In genomic region chr1:19615438-19615837, GRCh38 we compare ENCODE assay signal across 23 cellular contexts. TPM values are rescaled to one million over a fixed set of nuclear protein-coding genes. Genes with fewer than 3 reads are reported as not detected.
A peak's percentile ranks its signal among the peaks of the same experiment; 100 is the strongest.
DNase-seq lines count a peak whose midpoint lies in the region; ATAC-seq and TF ChIP-seq lines count a peak whose summit lies in the region.
"Had no signal": no experiment of that assay in that cellular context is flagged by ENCODE, and none has a peak within 500 bp of the region (broad histone marks: within the 10 kb centered on the region; RNA-seq: fewer than 3 reads in every experiment).

No MANE protein-coding gene starts in this region.

- intact Hi-C loops in Calu3 (cut with micrococcal nuclease; ENCODE audit: unreplicated experiment), result no loop called here

- CTCF ChIA-PET in Calu3 (lab: Charles Lee), result no interaction called here

- H3K4me3 Mint-ChIP-seq in CD4-positive, CD25-positive, alpha-beta regulatory T cell, result no peak overlapping the region
- H3K4me3 Mint-ChIP-seq in Calu3 (ENCODE audit: low read depth, unreplicated experiment) (no peak overlapping the region), brain (no peak overlapping the region), nephron progenitor cell (no peak overlapping the region)
- H3K4me3 Mint-ChIP-seq: IgD-negative memory B cell had no signal

- no peaks in the 10 kb centered on the region for H3K27me3 ChIP-seq in CD4-positive, CD25-positive, alpha-beta regulatory T cell (ENCODE audit: control insufficient read depth, insufficient read depth, low read length)
- H3K27me3 ChIP-seq: BLaER1 treated with 17β-estradiol and CSF1 and Interleukin-3, amounts not matched to agents 10 nM and 100 nM had no signal

- no peaks in the 10 kb centered on the region for H3K9me3 Mint-ChIP-seq in CD4-positive, CD25-positive, alpha-beta regulatory T cell
- H3K9me3 Mint-ChIP-seq in Calu3 (ENCODE audit: low read depth, unreplicated experiment) (no peaks in the 10 kb centered on the region), brain (no peaks in the 10 kb centered on the region), nephron progenitor cell (no peaks in the 10 kb centered on the region)
- H3K9me3 Mint-ChIP-seq: IgD-negative memory B cell had no signal

- DNase-seq in CD4-positive, CD25-positive, alpha-beta regulatory T cell, result no peak
- DNase-seq in Calu3 (no peak), nephron progenitor cell (peak; percentile 23), SHP77 (lab: John Stamatoyannopoulos, UW) (no peak), NCI-H2029 (lab: John Stamatoyannopoulos, UW) (no peak)
- DNase-seq: DMS 273 treated with DMSO at 0.1 percent for 48 hours, DND-41, GDM1, GM23248, HCEC 1CT, Karpas-422, MM.1S, NCI-H1092 treated with DMSO at 0.1 percent for 48 hours, NCI-H2081 treated with DMSO at 0.1 percent for 48 hours, NCI-H510A, NCI-H774, SIG-M5 had no signal

- no peak overlapping the region for H3K4me3 ChIP-seq in CD4-positive, CD25-positive, alpha-beta regulatory T cell (ENCODE audit: low read depth, low read length)
- H3K4me3 ChIP-seq: BLaER1 treated with 17β-estradiol and CSF1 and Interleukin-3, amounts not matched to agents 10 nM and 100 nM; GM23248 had no signal

- peak overlapping the region in 2 of 3 donors; percentile 20 to 25 for H3K27ac Mint-ChIP-seq in CD4-positive, CD25-positive, alpha-beta regulatory T cell
- H3K27ac Mint-ChIP-seq in Calu3 (ENCODE audit: unreplicated experiment), result peak overlapping the region; percentile 3
- peak overlapping the region in 3 of 5 experiments; percentile 2 to 37 (median 4) for H3K27ac Mint-ChIP-seq in brain
- peak overlapping the region; percentile 84 for H3K27ac Mint-ChIP-seq in nephron progenitor cell

- H3K27me3 Mint-ChIP-seq in CD4-positive, CD25-positive, alpha-beta regulatory T cell, result no peaks in the 10 kb centered on the region
- H3K27me3 Mint-ChIP-seq in Calu3 (ENCODE audit: unreplicated experiment) (no peaks in the 10 kb centered on the region), brain (no peaks in the 10 kb centered on the region), nephron progenitor cell (ENCODE audit: low read depth, poor library complexity) (peaks cover 4% of the 10 kb centered on the region)
- H3K27me3 Mint-ChIP-seq: IgD-negative memory B cell had no signal

- H3K27ac ChIP-seq in CD4-positive, CD25-positive, alpha-beta regulatory T cell (ENCODE audit: insufficient read depth, low read length, poor library complexity, severe bottlenecking), result no peak overlapping the region
- H3K27ac ChIP-seq: BLaER1 treated with 17β-estradiol and CSF1 and Interleukin-3, amounts not matched to agents 10 nM and 100 nM had no signal

- no peak for TF ChIP-seq CTCF in Calu3 (IDR thresholded peaks at IDR 0.05; ENCODE audit: unreplicated experiment)
- TF ChIP-seq CTCF in brain (conservative IDR thresholded peaks at IDR 0.05), result no peak
- TF ChIP-seq CTCF in nephron progenitor cell (IDR thresholded peaks at IDR 0.05), result no peak

- H3K36me3 ChIP-seq in CD4-positive, CD25-positive, alpha-beta regulatory T cell (ENCODE audit: control insufficient read depth, insufficient read depth, low read length), result peaks cover 6% of the 10 kb centered on the region

- no peaks in the 10 kb centered on the region for H3K9me3 ChIP-seq in CD4-positive, CD25-positive, alpha-beta regulatory T cell (ENCODE audit: control insufficient read depth in 2 of 2, low read length in 2 of 2)
- H3K9me3 ChIP-seq: BLaER1 treated with 17β-estradiol and CSF1 and Interleukin-3, amounts not matched to agents 10 nM and 100 nM had no signal

- BruUV-seq in Calu3 (replicated peaks; lab: Mats Ljungman, UMichigan), result no TSS peak

- H3K36me3 Mint-ChIP-seq in CD4-positive, CD25-positive, alpha-beta regulatory T cell, result peaks cover 14% of the 10 kb centered on the region
- H3K36me3 Mint-ChIP-seq in Calu3 (ENCODE audit: insufficient read depth, unreplicated experiment), result peaks cover 17% of the 10 kb centered on the region
- peaks cover 10% of the 10 kb centered on the region for H3K36me3 Mint-ChIP-seq in brain
- H3K36me3 Mint-ChIP-seq in nephron progenitor cell (ENCODE audit: low read depth), result no peaks in the 10 kb centered on the region

- no peak for ATAC-seq in CD4-positive, CD25-positive, alpha-beta regulatory T cell (ENCODE audit: low read depth in 2 of 2)
- no peak for ATAC-seq in GM21381 (IDR thresholded peaks at IDR 0.05; ENCODE audit: unreplicated experiment)
- ATAC-seq: SK-N-SH treated with all-trans-retinoic acid at 6 μM for 48 hours had no signal

- no peaks in the 10 kb centered on the region for H3K4me1 ChIP-seq in CD4-positive, CD25-positive, alpha-beta regulatory T cell (ENCODE audit: control insufficient read depth, insufficient read depth, low read length, poor library complexity, severe bottlenecking)

- H3K4me1 Mint-ChIP-seq in CD4-positive, CD25-positive, alpha-beta regulatory T cell, result peaks cover 29 to 44% (median 35%) of the 10 kb centered on the region in 4 donors
- H3K4me1 Mint-ChIP-seq in Calu3 (ENCODE audit: low read depth, unreplicated experiment), result peaks cover 21% of the 10 kb centered on the region
- peaks cover 32% of the 10 kb centered on the region for H3K4me1 Mint-ChIP-seq in brain
- H3K4me1 Mint-ChIP-seq in nephron progenitor cell, result peaks cover 57% of the 10 kb centered on the region

RNA-seq across cellular contexts. Expression of gene NBL1, which starts 28.7 kb away (rescaled TPM):
- 3.3 TPM for total RNA-seq in CD4-positive, CD25-positive, alpha-beta regulatory T cell
- 1 to 10 TPM in 3 of 4 donors, under 1 TPM in 1; 0.39 to 1.4 (median 1.2) TPM for polyA plus RNA-seq in CD4-positive, CD25-positive, alpha-beta regulatory T cell
- total RNA-seq in Calu3 (2022), result 100 and 112 TPM in 2 replicates
- 206 TPM for polyA plus RNA-seq in brain (ENCODE audit: insufficient read depth, low read depth, low replicate concordance)

RNA-seq across cellular contexts. Expression of gene HTR6, which starts 49.2 kb away (rescaled TPM):
- not detected for total RNA-seq in CD4-positive, CD25-positive, alpha-beta regulatory T cell
- under 1 TPM in 3 of 4 donors, not detected in 1; 0.15 to 0.31 (median 0.19) TPM for polyA plus RNA-seq in CD4-positive, CD25-positive, alpha-beta regulatory T cell
- total RNA-seq in Calu3 (2022), result not detected in 2 replicates
- polyA plus RNA-seq in brain (ENCODE audit: insufficient read depth, low read depth, low replicate concordance), result 0.48 TPM
- total RNA-seq: GM23248, RPMI7951 had no signal
- polyA plus RNA-seq: GM23248, IgD-negative memory B cell had no signal

Comparison
In these comparisons a context has a peak if more than half of its experiments do, and no peak if none do; other contexts are left out.
1. H3K27ac Mint-ChIP-seq: peak in every context shown above with its lines; median percentile 84 in nephron progenitor cell; 22 in CD4-positive, CD25-positive, alpha-beta regulatory T cell; 4 in brain; 3 in Calu3.
2. RNA of gene NBL1, which starts 28.7 kb away (total RNA-seq): 100 to 112 TPM in Calu3; 3.3 TPM in CD4-positive, CD25-positive, alpha-beta regulatory T cell (single experiment); every median in the first group is over 10 times any median in the second.